ENCODE assay signal across 1 cellular context in the genomic region with DNA sequence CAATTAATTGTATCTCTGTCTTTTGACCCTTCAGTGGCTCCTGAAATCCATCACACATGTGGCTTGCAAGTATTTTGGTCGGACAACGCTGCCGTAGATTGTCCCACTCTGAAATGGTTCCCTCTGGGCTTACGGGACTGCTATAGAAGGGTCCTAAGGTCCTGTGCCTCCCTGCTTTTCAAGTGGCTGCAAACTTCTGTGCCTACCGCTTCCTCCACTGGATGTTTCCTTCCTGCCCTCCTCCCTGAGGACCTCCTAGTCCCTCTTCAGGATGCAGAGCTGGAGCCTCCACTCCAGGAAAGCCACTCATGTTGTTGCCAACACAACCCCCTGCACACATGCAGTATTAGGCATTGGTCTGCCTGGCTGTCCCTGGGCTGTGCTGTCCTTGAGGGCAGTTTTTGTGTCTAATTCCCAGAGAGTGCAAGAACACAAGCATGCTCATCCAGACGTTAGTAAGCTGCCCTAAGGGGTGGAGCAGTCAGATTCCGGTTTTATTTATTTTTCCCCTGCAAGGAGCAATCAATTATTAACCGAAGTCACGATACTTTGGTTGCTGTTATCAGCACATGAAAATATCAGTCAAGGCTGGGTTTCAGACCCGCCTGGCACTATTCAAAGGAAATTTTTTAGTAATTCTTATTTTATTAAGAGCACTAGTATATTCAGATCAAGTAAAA. TPM values are rescaled to one million over a fixed set of nuclear protein-coding genes. Genes with fewer than 3 reads are reported as not detected.
"Had no signal": no experiment of that assay in that cellular context is flagged by ENCODE, and none has a peak within 500 bp of the region (broad histone marks: within the 10 kb centered on the region; RNA-seq: fewer than 3 reads in every experiment).

No MANE protein-coding gene starts in this region.

RNA-seq across cellular contexts. Expression of a gene that starts 26.5 kb away (rescaled TPM):
- polyA plus RNA-seq: foreskin keratinocyte had no signal
